ENCODE assay signal across 16 cellular contexts in the genomic region with DNA sequence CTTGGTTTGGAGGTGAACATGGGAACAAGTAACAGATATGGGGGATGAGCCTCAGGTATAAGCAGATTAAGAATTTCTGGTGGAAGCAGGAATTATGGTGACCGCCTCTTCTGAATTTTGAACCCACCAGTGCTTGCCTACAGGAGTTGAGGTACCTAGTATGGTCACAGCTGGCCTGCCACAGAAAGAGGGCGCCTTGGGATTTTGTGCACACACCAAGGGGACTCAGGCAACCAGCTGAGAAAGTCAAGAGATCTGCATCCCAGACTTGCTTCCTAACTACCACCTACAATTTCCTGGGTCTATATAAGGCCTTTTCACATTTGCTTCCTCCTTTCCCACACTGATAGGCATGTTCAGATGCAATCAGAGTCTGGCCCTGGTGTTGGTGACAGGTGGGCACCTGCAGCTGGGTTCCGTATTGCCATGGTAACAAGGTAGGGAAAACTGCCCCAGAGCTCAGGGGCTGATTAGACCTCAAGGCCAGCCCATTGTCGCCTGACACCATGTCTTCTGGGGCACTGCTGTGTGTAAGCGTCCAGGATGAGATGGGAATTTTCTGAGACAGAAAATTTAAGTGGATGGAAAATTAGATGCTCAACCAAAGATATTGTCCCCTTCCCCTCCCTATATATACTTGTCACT.
DNase-seq lines count a peak whose midpoint lies in the region; ATAC-seq and TF ChIP-seq lines count a peak whose summit lies in the region.
"Had no signal": no experiment of that assay in that cellular context is flagged by ENCODE, and none has a peak within 500 bp of the region (broad histone marks: within the 10 kb centered on the region; RNA-seq: fewer than 3 reads in every experiment).

No MANE protein-coding gene starts in this region.

- no peak overlapping the region for H3K4me3 ChIP-seq in right atrium auricular region
- no peak overlapping the region for H3K4me3 ChIP-seq in mesendoderm (ENCODE audit: low read length)
- H3K4me3 ChIP-seq: A549 had no signal

- ATAC-seq in Right ventricle myocardium inferior (no peak), GM18511 (IDR thresholded peaks at IDR 0.05; ENCODE audit: unreplicated experiment) (no peak)
- ATAC-seq: A549; CD8-positive, alpha-beta T cell had no signal

- no peak overlapping the region for H3K18ac ChIP-seq in mesendoderm (ENCODE audit: low read length)

- no peak overlapping the region for H3K9ac ChIP-seq in mesendoderm (ENCODE audit: low read length)

- H3K36me3 ChIP-seq in right atrium auricular region = no peaks in the 10 kb centered on the region
- H3K36me3 ChIP-seq in mesendoderm (ENCODE audit: control insufficient read depth, insufficient read depth, low read length) = no peaks in the 10 kb centered on the region

- no peak overlapping the region for H2AK5ac ChIP-seq in mesendoderm (ENCODE audit: low read length)

- H2BK15ac ChIP-seq in mesendoderm (replicated peaks; ENCODE audit: low read depth) = no peak overlapping the region

- TF ChIP-seq CTCF in right atrium auricular region (IDR thresholded peaks at IDR 0.05) = no peak

- H3K27me3 ChIP-seq in right atrium auricular region = no peaks in the 10 kb centered on the region
- no peaks in the 10 kb centered on the region for H3K27me3 ChIP-seq in mesendoderm (ENCODE audit: insufficient read depth, low read length, poor library complexity)

- DNase-seq in NCI-H146 (lab: John Stamatoyannopoulos, UW) = peak; percentile 5
- no peak for DNase-seq in NCI-H146 treated with DMSO at 0.1 percent for 48 hours (lab: John Stamatoyannopoulos, UW; ENCODE audit: unreplicated experiment)
- peak; percentile 51 for DNase-seq in right atrium auricular region (ENCODE audit: low spot score)
- no peak for DNase-seq in Right ventricle myocardium inferior (ENCODE audit: missing footprints)
- peak; percentile 3 for DNase-seq in mesendoderm
- no peak for DNase-seq in SKM-1 treated with dmso at 0.1 percent for 144 hours (lab: John Stamatoyannopoulos, UW; ENCODE audit: unreplicated experiment)
- DNase-seq in GM19238 (ENCODE audit: insufficient read length, low spot score) = no peak
- DNase-seq: AML-193; Calu3; CD8-positive, alpha-beta T cell; DMS79 treated with DMSO at 0.1 percent for 48 hours; GF-D8; H9 had no signal

- intact Hi-C loops in Right ventricle myocardium inferior (cut with DNase I) = no loop called here

- no peak overlapping the region for H3K4me2 ChIP-seq in mesendoderm (ENCODE audit: low read length)
- H3K4me2 ChIP-seq: A549 had no signal

- no peaks in the 10 kb centered on the region for H3K79me1 ChIP-seq in mesendoderm (ENCODE audit: low read length)

- H3K79me2 ChIP-seq in mesendoderm (ENCODE audit: control insufficient read depth, insufficient read depth, low read length) = no peaks in the 10 kb centered on the region

- WGBS in mesendoderm (ENCODE audit: extremely low coverage, insufficient coverage, low lambda C conversion rate) = no CpG with 5 or more reads among the region's 5 CpGs

- no peak overlapping the region for H2BK120ac ChIP-seq in mesendoderm (ENCODE audit: low read depth, low read length)

- H3K4me1 ChIP-seq in right atrium auricular region = peaks cover 0 to 18% of the 10 kb centered on the region in 2 donors
- peaks cover 7% of the 10 kb centered on the region for H3K4me1 ChIP-seq in mesendoderm (ENCODE audit: control insufficient read depth, low read depth, low read length)

- H3K27ac ChIP-seq in right atrium auricular region (no peak overlapping the region), mesendoderm (ENCODE audit: low read depth, low read length) (no peak overlapping the region)
- H3K27ac ChIP-seq: 22Rv1, A549 had no signal

- no peak overlapping the region for H3K4ac ChIP-seq in mesendoderm (ENCODE audit: low read depth, low read length)

- no peaks in the 10 kb centered on the region for H3K9me3 ChIP-seq in right atrium auricular region
- H3K9me3 ChIP-seq: A549 had no signal

- H2BK5ac ChIP-seq in mesendoderm (ENCODE audit: low read length) = no peak overlapping the region

- no peak overlapping the region for H4K5ac ChIP-seq in mesendoderm (ENCODE audit: low read length)

- H3K56ac ChIP-seq in mesendoderm (ENCODE audit: low read length) = no peak overlapping the region

- no peak overlapping the region for H4K8ac ChIP-seq in mesendoderm (ENCODE audit: low read depth, low read length)

- no peak overlapping the region for H3K23ac ChIP-seq in mesendoderm (ENCODE audit: low read length)

Comparison
In these comparisons a context has a peak if more than half of its experiments do, and no peak if none do; other contexts are left out.
1. DNase-seq: peak in NCI-H146 (single experiment), right atrium auricular region (single experiment) and mesendoderm (single experiment); none in NCI-H146 treated with DMSO at 0.1 percent for 48 hours (single experiment), Right ventricle myocardium inferior (single experiment), SKM-1 treated with dmso at 0.1 percent for 144 hours (single experiment) and GM19238 (single experiment).